1 cellular context compared by ENCODE assay signal in genomic region chr12:12534975-12535374, GRCh38.
TF ChIP-seq lines count a peak whose summit lies in the region.

No MANE protein-coding gene starts in this region.

TF ChIP-seq in GM23338, 12 proteins besides CTCF, POLR2A, EP300 and RAD21 (continued from another document):
- TF ChIP-seq ETS1 (IDR thresholded peaks at IDR 0.05) (no peak), REST (IDR thresholded peaks at IDR 0.05; ENCODE audit: unreplicated experiment) (no peak), STAT1 (IDR thresholded peaks at IDR 0.05; ENCODE audit: unreplicated experiment) (no peak), ZNF114 (CRISPR knock-in tag; IDR thresholded peaks at IDR 0.05) (no peak), ZNF331 (CRISPR knock-in tag; IDR thresholded peaks at IDR 0.05; ENCODE audit: low read depth) (no peak)
